Comparison of ENCODE assay signal across 22 cellular contexts in the genomic region with DNA sequence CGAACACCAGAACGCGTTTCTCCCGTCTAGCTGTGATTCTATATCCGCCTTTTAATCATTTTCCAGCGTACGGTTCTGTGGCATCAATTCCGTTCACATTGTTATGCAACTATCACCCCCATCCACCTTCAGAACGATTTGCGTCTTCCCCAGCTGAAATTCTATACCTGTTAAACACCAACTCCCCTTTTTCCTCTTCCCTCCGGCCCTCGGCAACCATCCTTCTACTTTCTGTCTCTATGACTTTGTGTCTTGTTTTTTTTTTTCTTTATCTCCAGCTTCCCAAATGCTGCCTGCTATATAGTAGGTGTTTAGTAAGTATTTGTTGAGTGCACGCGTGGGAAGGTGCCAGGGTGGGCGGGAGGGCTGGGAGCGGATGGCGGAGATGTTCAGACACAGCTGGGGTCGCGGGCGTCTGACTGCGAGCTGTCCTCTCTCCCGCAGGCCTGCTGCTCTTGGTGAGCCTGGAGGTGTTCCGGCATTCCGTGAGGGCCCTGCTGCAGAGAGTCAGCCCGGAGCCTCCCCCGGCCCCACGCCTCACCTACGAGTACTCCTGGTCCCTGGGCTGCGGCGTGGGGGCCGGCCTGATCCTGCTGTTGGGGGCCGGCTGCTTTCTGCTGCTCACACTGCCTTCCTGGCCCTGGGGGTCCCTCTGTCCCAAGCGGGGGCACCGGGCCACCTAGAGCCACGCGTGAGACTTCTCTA. TPM values are rescaled to one million over a fixed set of nuclear protein-coding genes. Genes with fewer than 3 reads are reported as not detected.
"Had no signal": no experiment of that assay in that cellular context is flagged by ENCODE, and none has a peak within 500 bp of the region (broad histone marks: within the 10 kb centered on the region; RNA-seq: fewer than 3 reads in every experiment).

No MANE protein-coding gene starts in this region.

- H3K79me2 ChIP-seq: parathyroid adenoma had no signal

- H3K9ac ChIP-seq: parathyroid adenoma had no signal

- H3K4me1 ChIP-seq: breast epithelium, esophagus muscularis mucosa, parathyroid adenoma had no signal

- ATAC-seq: activated T-cell treated with anti-CD3 and anti-CD28 coated beads, Interleukin-2, amount 50 U/mL, for 72 hours; left cardiac atrium; natural killer cell treated with Interleukin-12 subunit alpha and Interleukin-12 subunit beta and Interleukin-15 and Interleukin-18, amount 100 ng/mL, for 72 hours had no signal

- H3K4me3 ChIP-seq: breast epithelium, esophagus muscularis mucosa had no signal

- H2AFZ ChIP-seq: parathyroid adenoma had no signal

- H3K36me3 ChIP-seq: breast epithelium, esophagus muscularis mucosa had no signal

- H3K27ac ChIP-seq: breast epithelium, esophagus muscularis mucosa, parathyroid adenoma had no signal

- H3K9me3 ChIP-seq: breast epithelium, esophagus muscularis mucosa had no signal

- DNase-seq: activated CD4-positive, alpha-beta memory T cell treated with anti-CD3 and anti-CD28 coated beads, Interleukin-2, amount 10 ng/mL, durations not matched to agents 7 days and 5 days; activated CD4-positive, CD25-positive, alpha-beta regulatory T cell treated with anti-CD3 and anti-CD28 coated beads, Interleukin-2, amount 50 U/mL, for 72 hours; activated gamma-delta T cell treated with Interleukin-2 at 50 U/mL for 16 hours; activated naive CD8-positive, alpha-beta T cell treated with anti-CD3 and anti-CD28 coated beads for 36 hours; activated T-cell treated with anti-CD3 and anti-CD28 coated beads, Interleukin-2, amount 50 U/mL, for 72 hours; foreskin fibroblast; left cardiac atrium; retina; stimulated activated CD4-positive, alpha-beta T cell treated with anti-CD3 and anti-CD28 coated beads, Interleukin-15, amount 100 ng/mL, for 24 hours; stimulated activated CD4-positive, alpha-beta T cell treated with anti-CD3 and anti-CD28 coated beads, Interleukin-4, amount 100 ng/mL, for 24 hours; T-helper 2 cell had no signal

RNA-seq across cellular contexts. Expression of gene CACNG6, which starts 20.2 kb away (rescaled TPM):
- total RNA-seq: activated CD4-positive, alpha-beta memory T cell treated with anti-CD3 and anti-CD28 coated beads, Interleukin-2, amount 10 ng/mL, durations not matched to agents 7 days and 5 days; activated naive CD8-positive, alpha-beta T cell treated with anti-CD3 and anti-CD28 coated beads for 36 hours; activated T-cell treated with anti-CD3 and anti-CD28 coated beads, Interleukin-2, amount 50 U/mL, for 72 hours; breast epithelium; chondrocyte; esophagus muscularis mucosa; mucosa of gallbladder; ureter had no signal

RNA-seq across cellular contexts. Expression of gene CACNG8, which starts 48.9 kb away (rescaled TPM):
- total RNA-seq: activated naive CD8-positive, alpha-beta T cell treated with anti-CD3 and anti-CD28 coated beads for 36 hours had no signal

RNA-seq across cellular contexts. Expression of gene VSTM1, which starts 52.0 kb away (rescaled TPM):
- total RNA-seq: activated CD4-positive, alpha-beta memory T cell treated with anti-CD3 and anti-CD28 coated beads, Interleukin-2, amount 10 ng/mL, durations not matched to agents 7 days and 5 days; activated naive CD8-positive, alpha-beta T cell treated with anti-CD3 and anti-CD28 coated beads for 36 hours; activated T-cell treated with anti-CD3 and anti-CD28 coated beads, Interleukin-2, amount 50 U/mL, for 72 hours; breast epithelium; chondrocyte; dermis microvascular lymphatic vessel endothelial cell; lung microvascular endothelial cell; mucosa of gallbladder; natural killer cell treated with Interleukin-12 subunit alpha and Interleukin-12 subunit beta and Interleukin-15 and Interleukin-18, amount 100 ng/mL, for 72 hours; skeletal muscle tissue; temporal lobe; ureter had no signal
